8 cellular contexts compared by ENCODE assay signal in genomic region chr16:1991588-1992474, GRCh38. TPM values are rescaled to one million over a fixed set of nuclear protein-coding genes. Genes with fewer than 3 reads are reported as not detected.
DNase-seq lines count a peak whose midpoint lies in the region; ATAC-seq and TF ChIP-seq lines count a peak whose summit lies in the region.

No MANE protein-coding gene starts in this region.

- H3K4me1 Mint-ChIP-seq in CD14-positive monocyte (peaks cover 14% of the 10 kb centered on the region), IgD-negative memory B cell (peaks cover 10 to 13% (median 13%) of the 10 kb centered on the region in 3 donors)

- H3K27ac ChIP-seq in coronary artery = peak overlapping the region in 1 of 2 donors; percentile 19

- H3K4me3 Mint-ChIP-seq in CD14-positive monocyte (peak overlapping the region; percentile 57 to 79), IgD-negative memory B cell (peak overlapping the region; percentile 79 to 95 (median 92))

- peak overlapping the region in 2 of 7 donors; percentile 70 to 83 for H3K27ac Mint-ChIP-seq in CD14-positive monocyte
- H3K27ac Mint-ChIP-seq in IgD-negative memory B cell = peak overlapping the region; percentile 95 to 99 (median 98)

- ATAC-seq in GM21367 (IDR thresholded peaks at IDR 0.05; ENCODE audit: unreplicated experiment) = peak; percentile 36

- TF ChIP-seq CTCF in CD14-positive monocyte (IDR thresholded peaks at IDR 0.05) = no peak
- TF ChIP-seq CTCF in coronary artery (IDR thresholded peaks at IDR 0.05) = no peak

- DNase-seq in CD14-positive monocyte (ENCODE audit: low spot score) = peak; percentile 99
- DNase-seq in activated CD4-positive, alpha-beta T cell treated with anti-CD3 and anti-CD28 coated beads, Interleukin-2, amount 50 U/mL, for 24 hours (ENCODE audit: low read depth in 1 of 2, low spot score in 1 of 2) = peak; percentile 94 to 97
- peak; percentile 92 for DNase-seq in coronary artery (ENCODE audit: low spot score)
- peak; percentile 96 for DNase-seq in left kidney (ENCODE audit: low read depth, low spot score)
- peak; percentile 91 to 97 (median 96) for DNase-seq in stimulated activated CD4-positive, alpha-beta T cell treated with anti-CD3 and anti-CD28 coated beads, Interleukin-1b, Interleukin-23, amount 100 ng/mL, for 24 hours (ENCODE audit: low read depth in 4 of 4, low spot score in 1 of 4)
- DNase-seq in NCI-H446 treated with DMSO at 0.1 percent for 48 hours (lab: John Stamatoyannopoulos, UW) = no peak

- intact Hi-C loops in CD14-positive monocyte (cut with micrococcal nuclease) = loop anchor here in 1 of 2 donors (2.0 kb wide), 1 partner anchor 49 kb away; the partner anchor contains the start of gene MSRB1

- H3K36me3 Mint-ChIP-seq in CD14-positive monocyte = peaks cover 15 to 21% of the 10 kb centered on the region in 2 donors
- H3K36me3 Mint-ChIP-seq in IgD-negative memory B cell = no peaks in the 10 kb centered on the region

- H3K9me3 Mint-ChIP-seq in CD14-positive monocyte = peaks cover 0 to 16% (median 11%) of the 10 kb centered on the region in 7 donors
- no peaks in the 10 kb centered on the region for H3K9me3 Mint-ChIP-seq in IgD-negative memory B cell

- peak overlapping the region; percentile 64 for H3K4me3 ChIP-seq in coronary artery

- H3K27me3 Mint-ChIP-seq in CD14-positive monocyte (ENCODE audit: low read depth in 3 of 3) (peaks cover 35 to 52% (median 42%) of the 10 kb centered on the region in 3 donors), IgD-negative memory B cell (no peaks in the 10 kb centered on the region)

RNA-seq across cellular contexts. Expression of gene SYNGR3, which starts 2.1 kb away (rescaled TPM):
- under 1 TPM in 1 of 2 donors, not detected in 1; 0.29 TPM for polyA plus RNA-seq in CD14-positive monocyte
- 4.9 TPM for polyA plus RNA-seq in IgD-negative memory B cell

RNA-seq across cellular contexts. Expression of gene GFER, which starts 7.8 kb away (rescaled TPM):
- 10 to 100 TPM; 22.4 to 22.7 TPM for polyA plus RNA-seq in CD14-positive monocyte
- polyA plus RNA-seq in IgD-negative memory B cell = 39.0 TPM

RNA-seq across cellular contexts. Expression of gene NOXO1, which starts 10.6 kb away (rescaled TPM):
- polyA plus RNA-seq in CD14-positive monocyte (not detected), IgD-negative memory B cell (not detected)

RNA-seq across cellular contexts. Expression of gene ZNF598, which starts 17.8 kb away (rescaled TPM):
- 1 to 10 TPM; 1.4 to 1.5 TPM for polyA plus RNA-seq in CD14-positive monocyte
- polyA plus RNA-seq in IgD-negative memory B cell = 11.0 TPM

RNA-seq across cellular contexts. Expression of gene TBL3, which starts 20.0 kb away (rescaled TPM):
- polyA plus RNA-seq in CD14-positive monocyte (10 to 100 TPM; 36.0 to 37.8 TPM), IgD-negative memory B cell (52.0 TPM)
